Comparison of ENCODE assay signal across 8 cellular contexts in the genomic region with DNA sequence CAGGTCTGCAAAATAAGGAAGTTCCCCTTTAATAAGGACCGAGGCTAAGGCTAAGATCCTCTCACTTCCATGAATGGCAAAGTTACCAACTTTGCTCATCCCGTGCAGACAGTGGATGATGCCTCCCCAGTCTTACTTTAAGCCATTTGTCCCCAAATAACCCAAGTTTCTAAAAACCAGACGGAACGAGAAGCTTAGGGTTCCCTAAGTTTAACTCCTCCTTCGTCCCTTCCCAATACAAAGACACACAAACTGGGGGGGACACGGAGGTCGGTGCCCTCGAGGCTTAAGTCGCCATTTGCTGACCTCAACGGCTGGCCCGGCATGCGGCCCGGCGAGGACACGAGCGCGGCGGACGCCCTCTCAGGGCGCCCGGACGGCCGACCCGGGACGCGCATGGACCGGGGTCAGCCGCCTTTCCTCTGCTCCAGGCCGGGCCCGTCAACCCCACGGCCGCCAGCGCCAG. TPM values are rescaled to one million over a fixed set of nuclear protein-coding genes. Genes with fewer than 3 reads are reported as not detected.
DNase-seq lines count a peak whose midpoint lies in the region; ATAC-seq, FAIRE-seq and TF ChIP-seq lines count a peak whose summit lies in the region.

No MANE protein-coding gene starts in this region.

- FAIRE-seq in kidney (lab: Jason Lieb, UNC), result no peak

- peak overlapping the region; percentile 74 for H3K4me2 ChIP-seq in DND-41 (ENCODE audit: insufficient read depth, low read length)

- H3K36me3 ChIP-seq in DND-41 (ENCODE audit: insufficient read depth, low read length) (no peaks in the 10 kb centered on the region; the same call in 1 of the 2 replicates), SJSA1 (peaks cover 12% of the 10 kb centered on the region; the same call in 1 of the 2 replicates), kidney (ENCODE audit: control insufficient read depth in 1 of 2, insufficient read depth in 2 of 2, low read length in 2 of 2) (no peaks in the 10 kb centered on the region)

- H3K27me3 ChIP-seq in DND-41 (ENCODE audit: insufficient read depth, low read length, poor library complexity) (no peaks in the 10 kb centered on the region), SJSA1 (replicated peaks) (no peaks in the 10 kb centered on the region)

- DNase-seq in DND-41 (peak; percentile 19), SJSA1 (ENCODE audit: low read depth in 1 of 2, low spot score in 2 of 2) (peak; percentile 43 to 74), cardiac fibroblast (ENCODE audit: low read depth in 2 of 2) (peak; percentile 31 to 64), kidney (no peak), 8988T (no peak)
- peak; percentile 10 for DNase-seq in stimulated activated CD8-positive, alpha-beta memory T cell treated with anti-CD3 and anti-CD28 coated beads, Interleukin-12 subunit alpha, Interleukin-12 subunit beta, amount 100 ng/mL, for 4 hours (ENCODE audit: low read depth)

- peak; percentile 13; the same call in 2 of the 3 replicates for ATAC-seq in DND-41 (ENCODE audit: insufficient read depth, low read depth)
- ATAC-seq in GM21381 (IDR thresholded peaks at IDR 0.05; ENCODE audit: unreplicated experiment), result peak; percentile 13
- peak; percentile 9 for ATAC-seq in HG03565 (IDR thresholded peaks at IDR 0.05; ENCODE audit: unreplicated experiment)

- intact Hi-C loops in kidney (cut with DNase I), result no loop called here

- no peaks in the 10 kb centered on the region; the same call in 1 of the 2 replicates for H4K20me1 ChIP-seq in DND-41 (ENCODE audit: insufficient read depth, low read length)

- peak overlapping the region; percentile 85 to 88 for H3K4me3 ChIP-seq in DND-41 (ENCODE audit: low read depth in 1 of 2, low read length in 2 of 2)
- H3K4me3 ChIP-seq in SJSA1, result peak overlapping the region; percentile 91
- peak overlapping the region; percentile 71 to 76 for H3K4me3 ChIP-seq in cardiac fibroblast (replicated peaks in 1 of 2; ENCODE audit: low read depth in 2 of 2, low read length in 2 of 2)
- peak overlapping the region; percentile 94 to 98 for H3K4me3 ChIP-seq in kidney (ENCODE audit: low read length in 2 of 2)

- H3K9me3 ChIP-seq in DND-41 (ENCODE audit: insufficient read depth, low read length, severe bottlenecking) (no peaks in the 10 kb centered on the region), SJSA1 (replicated peaks) (no peaks in the 10 kb centered on the region), kidney (ENCODE audit: control insufficient read depth in 1 of 2, low read length in 2 of 2) (no peaks in the 10 kb centered on the region)

- H3K79me2 ChIP-seq in DND-41 (ENCODE audit: insufficient read depth, low read length), result peaks cover 70% of the 10 kb centered on the region

- H3K27ac ChIP-seq in DND-41 (ENCODE audit: low read length) (peak overlapping the region; percentile 84), SJSA1 (peak overlapping the region; percentile 81), kidney (ENCODE audit: low read depth in 2 of 2, low read length in 2 of 2) (peak overlapping the region; percentile 92 to 95)

- TF ChIP-seq CTCF in DND-41 (IDR thresholded peaks at IDR 0.05; ENCODE audit: borderline replicate concordance, extremely low read depth, low read length, poor library complexity, severe bottlenecking), result no peak
- TF ChIP-seq CTCF in cardiac fibroblast (IDR thresholded peaks at IDR 0.05; ENCODE audit: low read depth, low read length), result no peak
- no peak for TF ChIP-seq CTCF in kidney (IDR thresholded peaks at IDR 0.05; ENCODE audit: borderline replicate concordance, extremely low read depth, insufficient read depth)

- H3K4me1 ChIP-seq in DND-41 (ENCODE audit: insufficient read depth, low read length) (peaks cover 43% of the 10 kb centered on the region), SJSA1 (replicated peaks) (peaks cover 11% of the 10 kb centered on the region), kidney (ENCODE audit: control insufficient read depth in 1 of 2, insufficient read depth in 1 of 2, low read depth in 1 of 2, low read length in 2 of 2) (peaks cover 8 to 9% of the 10 kb centered on the region in 2 donors)

- H2AFZ ChIP-seq in DND-41 (ENCODE audit: low read depth, low read length), result peak overlapping the region; percentile 89

- peak overlapping the region; percentile 89 for H3K9ac ChIP-seq in DND-41 (ENCODE audit: low read depth, low read length)
- H3K9ac ChIP-seq in kidney (ENCODE audit: low read length in 2 of 2), result peak overlapping the region; percentile 89 to 92

RNA-seq across cellular contexts. Expression of a gene that starts 0.5 kb away (rescaled TPM):
- total RNA-seq in SJSA1 (2014; rRNA removed; shearing (Covaris generic)), result 9.5 and 10.4 TPM in 2 replicates
- 8.2 TPM for total RNA-seq in kidney
- polyA plus RNA-seq in kidney (ENCODE audit: insufficient read depth, low read depth, low replicate concordance), result 2.5 TPM

Comparison
In these comparisons a context has a peak if more than half of its experiments do, and no peak if none do; other contexts are left out.
1. DNase-seq: peak in DND-41 (single experiment), SJSA1 (2 of 2), cardiac fibroblast (2 of 2) and stimulated activated CD8-positive, alpha-beta memory T cell treated with anti-CD3 and anti-CD28 coated beads, Interleukin-12 subunit alpha, Interleukin-12 subunit beta, amount 100 ng/mL, for 4 hours (single experiment); none in kidney (single experiment) and 8988T (single experiment).
2. Peak in every context shown above with its lines, with median percentiles within 50 percentile points of each other: ATAC-seq, H3K27ac ChIP-seq and H3K4me3 ChIP-seq.